9 cellular contexts compared by ENCODE assay signal in the genomic region with DNA sequence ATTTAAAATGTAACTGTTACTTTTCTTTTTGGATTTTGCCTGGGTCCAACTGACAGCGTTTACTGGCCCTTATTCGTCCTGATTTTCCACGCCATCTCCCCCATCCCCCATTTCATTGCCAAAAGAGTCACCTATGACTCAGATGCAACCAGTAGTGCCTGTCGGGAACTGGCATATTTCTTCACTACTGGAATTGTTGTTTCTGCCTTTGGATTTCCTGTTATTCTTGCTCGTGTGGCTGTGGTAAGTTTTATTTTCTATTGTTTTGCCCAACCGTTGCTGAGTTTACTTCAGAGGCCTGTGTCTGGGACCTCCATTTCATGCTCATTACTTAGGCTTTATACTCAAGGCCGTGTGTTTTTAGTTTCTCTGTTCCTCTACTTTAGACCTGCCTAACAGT. TPM values are rescaled to one million over a fixed set of nuclear protein-coding genes. Genes with fewer than 3 reads are reported as not detected.
A peak's percentile ranks its signal among the peaks of the same experiment; 100 is the strongest.
DNase-seq lines count a peak whose midpoint lies in the region; ATAC-seq lines count a peak whose summit lies in the region.
"Had no signal": no experiment of that assay in that cellular context is flagged by ENCODE, and none has a peak within 500 bp of the region (broad histone marks: within the 10 kb centered on the region; RNA-seq: fewer than 3 reads in every experiment).

No MANE protein-coding gene starts in this region.

- H3K4me3 ChIP-seq in ACC112 (ENCODE audit: low read depth, low read length) (peak overlapping the region; percentile 58), mesodermal cell (ENCODE audit: extremely low read depth, insufficient read depth, low read length, poor library complexity, severe bottlenecking) (no peak overlapping the region)

- H3K36me3 ChIP-seq in ACC112 (ENCODE audit: insufficient read depth, low read length) (peaks cover 40% of the 10 kb centered on the region), mesodermal cell (ENCODE audit: control insufficient read depth, insufficient read depth, low read length) (peaks cover 71% of the 10 kb centered on the region)

- H3K27me3 ChIP-seq in ACC112 (ENCODE audit: insufficient read depth, low read length) = no peaks in the 10 kb centered on the region

- no peak for ATAC-seq in HG03175 (IDR thresholded peaks at IDR 0.05; ENCODE audit: unreplicated experiment)

- peaks cover 22% of the 10 kb centered on the region for H3K79me2 ChIP-seq in ACC112 (ENCODE audit: control insufficient read depth, insufficient read depth, low read length, unreplicated experiment)

- 57 to 79% methylated on average over 4 to 5 of the region's 7 CpGs for WGBS in mesodermal cell (ENCODE audit: insufficient coverage in 2 of 2), 2 experiments

- no peaks in the 10 kb centered on the region for H3K9me3 ChIP-seq in mesodermal cell (ENCODE audit: control insufficient read depth, low read length)

- DNase-seq in M059J (ENCODE audit: low read depth) (peak; percentile 94), dermis microvascular lymphatic vessel endothelial cell (ENCODE audit: low read depth in 2 of 2) (peak; percentile 96 to 97), NCI-H2029 (lab: John Stamatoyannopoulos, UW) (no peak), NCI-H2107 treated with DMSO at 0.1 percent for 48 hours (lab: John Stamatoyannopoulos, UW; ENCODE audit: unreplicated experiment) (no peak), iPS-NIHi7 (ENCODE audit: extremely low spot score) (no peak)

- H3K4me1 ChIP-seq in ACC112 (ENCODE audit: control insufficient read depth, insufficient read depth, low read length, unreplicated experiment) (peaks cover 40% of the 10 kb centered on the region), mesodermal cell (ENCODE audit: control insufficient read depth, insufficient read depth, low read length, poor library complexity, severe bottlenecking) (peaks cover 41% of the 10 kb centered on the region)

- H3K27ac ChIP-seq in ACC112 (ENCODE audit: low read depth, low read length) (peak overlapping the region; percentile 97), mesodermal cell (ENCODE audit: low read depth, low read length, severe bottlenecking) (peak overlapping the region; percentile 75)
- H3K27ac ChIP-seq: VCaP had no signal

- H2AFZ ChIP-seq in ACC112 (ENCODE audit: low read length, unreplicated experiment) = no peak overlapping the region

RNA-seq across cellular contexts. Expression of a gene that starts 9.3 kb away (rescaled TPM):
- 7.8 and 8.6 TPM in 2 replicates for total RNA-seq in M059J (2014; rRNA removed; shearing (Covaris generic))
- total RNA-seq in dermis microvascular lymphatic vessel endothelial cell = 25.4 and 40.5 TPM in 2 replicates
- polyA plus RNA-seq in mesodermal cell (2013, experiment 1 of 2) = 28.8 TPM
- polyA plus RNA-seq in mesodermal cell (2013, experiment 2 of 2) = 31.3 TPM

RNA-seq across cellular contexts. Expression of a gene that starts 9.3 kb away (rescaled TPM):
- 31.2 and 44.7 TPM in 2 replicates for total RNA-seq in M059J (2014; rRNA removed; shearing (Covaris generic))
- total RNA-seq in dermis microvascular lymphatic vessel endothelial cell = 46.2 and 76.0 TPM in 2 replicates
- polyA plus RNA-seq in mesodermal cell (2013, experiment 1 of 2) = 49.0 TPM
- polyA plus RNA-seq in mesodermal cell (2013, experiment 2 of 2) = 53.6 TPM

Comparison
In these comparisons a context has a peak if more than half of its experiments do, and no peak if none do; other contexts are left out.
1. DNase-seq: peak in M059J (single experiment) and dermis microvascular lymphatic vessel endothelial cell (2 of 2); none in NCI-H2029 (single experiment), NCI-H2107 treated with DMSO at 0.1 percent for 48 hours (single experiment) and iPS-NIHi7 (single experiment).